Comparison of ENCODE assay signal across 1 cellular context in the genomic region with DNA sequence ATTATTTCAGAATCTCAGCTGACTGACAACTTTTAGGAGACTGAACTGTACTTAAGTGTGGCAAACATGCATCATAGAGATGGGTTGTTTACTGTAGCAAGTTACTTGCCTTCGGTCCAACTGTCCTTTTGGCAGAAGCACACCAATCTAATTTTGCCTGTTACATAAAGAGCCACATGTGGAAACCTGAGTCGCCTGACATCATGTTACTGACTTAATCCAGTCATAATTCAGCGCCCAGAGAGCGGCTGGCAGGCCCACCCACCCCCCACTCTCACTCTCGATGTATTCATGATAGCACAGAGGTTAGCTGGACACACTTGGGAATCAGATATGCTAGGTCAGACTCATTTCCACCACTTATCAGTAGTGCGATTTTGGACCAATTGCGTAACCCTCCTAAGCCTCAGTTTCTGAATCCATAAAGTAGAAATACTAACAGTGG.
TF ChIP-seq lines count a peak whose summit lies in the region.

No MANE protein-coding gene starts in this region.

TF ChIP-seq in HepG2, 621 proteins besides CTCF, POLR2A, EP300 and RAD21 (continued from another document and continues in another):
- TF ChIP-seq CBX2 (IDR thresholded peaks at IDR 0.05; ENCODE audit: low read depth, low read length) (no peak), CBX2 (CRISPR knock-in tag; IDR thresholded peaks at IDR 0.05; ENCODE audit: low read depth) (no peak), ZNF460 (CRISPR knock-in tag; IDR thresholded peaks at IDR 0.05; ENCODE audit: borderline replicate concordance) (no peak), FOXP1 (IDR thresholded peaks at IDR 0.05) (no peak), FOXP1 (CRISPR knock-in tag; IDR thresholded peaks at IDR 0.05) (peak; percentile 42; the same call in 1 of the 2 replicates), POLR2G (IDR thresholded peaks at IDR 0.05; ENCODE audit: low read depth, low read length) (0 out of 2 replicates have a peak, but pooled peaks have one; percentile 35), MBNL3 (CRISPR knock-in tag; conservative IDR thresholded peaks at IDR 0.05) (no peak), ZBTB8A (CRISPR knock-in tag; IDR thresholded peaks at IDR 0.05; ENCODE audit: borderline replicate concordance, low read depth) (no peak), MTF1 (CRISPR knock-in tag; IDR thresholded peaks at IDR 0.05) (no peak), ARHGAP35 (CRISPR knock-in tag; IDR thresholded peaks at IDR 0.05; ENCODE audit: borderline replicate concordance) (no peak), ZBTB7A (CRISPR knock-in tag; IDR thresholded peaks at IDR 0.05) (no peak), SYNCRIP (IDR thresholded peaks at IDR 0.05; ENCODE audit: insufficient read depth, low read depth, low read length) (no peak), ZNF710 (CRISPR knock-in tag; IDR thresholded peaks at IDR 0.05; ENCODE audit: borderline replicate concordance) (no peak), ZNF792 (CRISPR knock-in tag; IDR thresholded peaks at IDR 0.05) (0 out of 2 replicates have a peak, but pooled peaks have one; percentile 24), ZFX (CRISPR knock-in tag; IDR thresholded peaks at IDR 0.05; ENCODE audit: low read depth) (no peak), GATAD1 (CRISPR knock-in tag; IDR thresholded peaks at IDR 0.05) (no peak), TBL1XR1 (IDR thresholded peaks at IDR 0.05; ENCODE audit: borderline replicate concordance, low read length, partially characterized antibody) (no peak), PHF21A (CRISPR knock-in tag; IDR thresholded peaks at IDR 0.05) (no peak), ZNF607 (CRISPR knock-in tag; IDR thresholded peaks at IDR 0.05; ENCODE audit: borderline replicate concordance) (no peak), ZSCAN22 (CRISPR knock-in tag; IDR thresholded peaks at IDR 0.05) (no peak), REL (CRISPR knock-in tag; conservative IDR thresholded peaks at IDR 0.05) (no peak), ZNF850 (CRISPR knock-in tag; conservative IDR thresholded peaks at IDR 0.05) (no peak), PITX1 (CRISPR knock-in tag; IDR thresholded peaks at IDR 0.05) (peak; percentile 23; the same call in 1 of the 2 replicates), ZNF407 (CRISPR knock-in tag; IDR thresholded peaks at IDR 0.05; ENCODE audit: not compliant biosample characterization) (no peak), HDAC2 (CRISPR knock-in tag; IDR thresholded peaks at IDR 0.05) (peak; percentile 79; the same call in 1 of the 2 replicates), ZNF780A (CRISPR knock-in tag; IDR thresholded peaks at IDR 0.05) (no peak), EED (CRISPR knock-in tag; IDR thresholded peaks at IDR 0.05) (no peak), ZNF280D (CRISPR knock-in tag; IDR thresholded peaks at IDR 0.05) (no peak), ARID5B (CRISPR knock-in tag; IDR thresholded peaks at IDR 0.05) (peak; percentile 62), CCAR2 (optimal IDR thresholded peaks at IDR 0.05; ENCODE audit: low read depth, low read length) (no peak)
- TF ChIP-seq, protein P1, sequence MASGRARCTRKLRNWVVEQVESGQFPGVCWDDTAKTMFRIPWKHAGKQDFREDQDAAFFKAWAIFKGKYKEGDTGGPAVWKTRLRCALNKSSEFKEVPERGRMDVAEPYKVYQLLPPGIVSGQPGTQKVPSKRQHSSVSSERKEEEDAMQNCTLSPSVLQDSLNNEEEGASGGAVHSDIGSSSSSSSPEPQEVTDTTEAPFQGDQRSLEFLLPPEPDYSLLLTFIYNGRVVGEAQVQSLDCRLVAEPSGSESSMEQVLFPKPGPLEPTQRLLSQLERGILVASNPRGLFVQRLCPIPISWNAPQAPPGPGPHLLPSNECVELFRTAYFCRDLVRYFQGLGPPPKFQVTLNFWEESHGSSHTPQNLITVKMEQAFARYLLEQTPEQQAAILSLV (CRISPR knock-in tag; IDR thresholded peaks at IDR 0.05; ENCODE audit: borderline replicate concordance) = no peak
- TF ChIP-seq, protein P2, sequence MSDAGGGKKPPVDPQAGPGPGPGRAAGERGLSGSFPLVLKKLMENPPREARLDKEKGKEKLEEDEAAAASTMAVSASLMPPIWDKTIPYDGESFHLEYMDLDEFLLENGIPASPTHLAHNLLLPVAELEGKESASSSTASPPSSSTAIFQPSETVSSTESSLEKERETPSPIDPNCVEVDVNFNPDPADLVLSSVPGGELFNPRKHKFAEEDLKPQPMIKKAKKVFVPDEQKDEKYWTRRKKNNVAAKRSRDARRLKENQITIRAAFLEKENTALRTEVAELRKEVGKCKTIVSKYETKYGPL (CRISPR knock-in tag; IDR thresholded peaks at IDR 0.05) = peak; percentile 48; the same call in 1 of the 2 replicates
- TF ChIP-seq, protein P3, sequence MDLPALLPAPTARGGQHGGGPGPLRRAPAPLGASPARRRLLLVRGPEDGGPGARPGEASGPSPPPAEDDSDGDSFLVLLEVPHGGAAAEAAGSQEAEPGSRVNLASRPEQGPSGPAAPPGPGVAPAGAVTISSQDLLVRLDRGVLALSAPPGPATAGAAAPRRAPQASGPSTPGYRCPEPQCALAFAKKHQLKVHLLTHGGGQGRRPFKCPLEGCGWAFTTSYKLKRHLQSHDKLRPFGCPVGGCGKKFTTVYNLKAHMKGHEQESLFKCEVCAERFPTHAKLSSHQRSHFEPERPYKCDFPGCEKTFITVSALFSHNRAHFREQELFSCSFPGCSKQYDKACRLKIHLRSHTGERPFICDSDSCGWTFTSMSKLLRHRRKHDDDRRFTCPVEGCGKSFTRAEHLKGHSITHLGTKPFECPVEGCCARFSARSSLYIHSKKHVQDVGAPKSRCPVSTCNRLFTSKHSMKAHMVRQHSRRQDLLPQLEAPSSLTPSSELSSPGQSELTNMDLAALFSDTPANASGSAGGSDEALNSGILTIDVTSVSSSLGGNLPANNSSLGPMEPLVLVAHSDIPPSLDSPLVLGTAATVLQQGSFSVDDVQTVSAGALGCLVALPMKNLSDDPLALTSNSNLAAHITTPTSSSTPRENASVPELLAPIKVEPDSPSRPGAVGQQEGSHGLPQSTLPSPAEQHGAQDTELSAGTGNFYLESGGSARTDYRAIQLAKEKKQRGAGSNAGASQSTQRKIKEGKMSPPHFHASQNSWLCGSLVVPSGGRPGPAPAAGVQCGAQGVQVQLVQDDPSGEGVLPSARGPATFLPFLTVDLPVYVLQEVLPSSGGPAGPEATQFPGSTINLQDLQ (CRISPR knock-in tag; IDR thresholded peaks at IDR 0.05) = no peak
- TF ChIP-seq, protein P4, sequence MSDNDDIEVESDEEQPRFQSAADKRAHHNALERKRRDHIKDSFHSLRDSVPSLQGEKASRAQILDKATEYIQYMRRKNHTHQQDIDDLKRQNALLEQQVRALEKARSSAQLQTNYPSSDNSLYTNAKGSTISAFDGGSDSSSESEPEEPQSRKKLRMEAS (IDR thresholded peaks at IDR 0.05) = peak; percentile 60
